In genomic region chr1:201933840-201934430, GRCh38 we compare ENCODE assay signal across 18 cellular contexts.
A peak's percentile ranks its signal among the peaks of the same experiment; 100 is the strongest.
DNase-seq lines count a peak whose midpoint lies in the region; ATAC-seq, FAIRE-seq and TF ChIP-seq lines count a peak whose summit lies in the region.
"Had no signal": no experiment of that assay in that cellular context is flagged by ENCODE, and none has a peak within 500 bp of the region (broad histone marks: within the 10 kb centered on the region; RNA-seq: fewer than 3 reads in every experiment).

No MANE protein-coding gene starts in this region.

- no peaks in the 10 kb centered on the region for H3K27me3 ChIP-seq in BLaER1 treated with 17β-estradiol and CSF1 and Interleukin-3, amounts not matched to agents 10 nM and 100 nM
- no peaks in the 10 kb centered on the region for H3K27me3 ChIP-seq in parathyroid adenoma (ENCODE audit: control insufficient read depth, insufficient read depth, low read length)
- H3K27me3 ChIP-seq: upper lobe of left lung had no signal

- H3K79me2 ChIP-seq in parathyroid adenoma, result no peaks in the 10 kb centered on the region

- H2AFZ ChIP-seq in parathyroid adenoma, result peak overlapping the region; percentile 34

- H3K36me3 ChIP-seq in BLaER1 treated with 17β-estradiol and CSF1 and Interleukin-3, amounts not matched to agents 10 nM and 100 nM, result no peaks in the 10 kb centered on the region
- no peaks in the 10 kb centered on the region for H3K36me3 ChIP-seq in parathyroid adenoma (ENCODE audit: control insufficient read depth, insufficient read depth, low read length)
- H3K36me3 ChIP-seq: upper lobe of left lung had no signal

- H3K4me2 ChIP-seq in BLaER1 treated with 17β-estradiol and CSF1 and Interleukin-3, amounts not matched to agents 10 nM and 100 nM, result peak overlapping the region in 8 of 11 experiments; percentile 19 to 53 (median 36); a peak in 13 of 22 replicates
- peak overlapping the region; percentile 8 for H3K4me2 ChIP-seq in parathyroid adenoma (ENCODE audit: low read length)

- peaks cover 6 to 20% (median 9%) of the 10 kb centered on the region in 10 experiments; a peak in 16 of 20 replicates for H3K4me1 ChIP-seq in BLaER1 treated with 17β-estradiol and CSF1 and Interleukin-3, amounts not matched to agents 10 nM and 100 nM
- peaks cover under 1% of the 10 kb centered on the region for H3K4me1 ChIP-seq in parathyroid adenoma

- H3K9ac ChIP-seq in BLaER1 treated with 17β-estradiol and CSF1 and Interleukin-3, amounts not matched to agents 10 nM and 100 nM, result no peak overlapping the region
- no peak overlapping the region for H3K9ac ChIP-seq in parathyroid adenoma

- no peaks in the 10 kb centered on the region for H4K20me1 ChIP-seq in BLaER1 treated with 17β-estradiol and CSF1 and Interleukin-3, amounts not matched to agents 10 nM and 100 nM

- no peak for TF ChIP-seq CTCF in LNCaP clone FGC (IDR thresholded peaks at IDR 0.05; ENCODE audit: control insufficient read depth, extremely low read depth, insufficient read depth)
- TF ChIP-seq CTCF in coronary artery (IDR thresholded peaks at IDR 0.05), result no peak
- no peak for TF ChIP-seq CTCF in parathyroid adenoma (IDR thresholded peaks at IDR 0.05)

- no peak overlapping the region for H3K27ac ChIP-seq in BLaER1 treated with 17β-estradiol and CSF1 and Interleukin-3, amounts not matched to agents 10 nM and 100 nM
- H3K27ac ChIP-seq in coronary artery, result peak overlapping the region; percentile 28 to 76
- H3K27ac ChIP-seq in parathyroid adenoma, result peak overlapping the region; percentile 44
- H3K27ac ChIP-seq: C4-2B had no signal

- no peak overlapping the region for H3K4me3 ChIP-seq in BLaER1 treated with 17β-estradiol and CSF1 and Interleukin-3, amounts not matched to agents 10 nM and 100 nM
- H3K4me3 ChIP-seq in LNCaP clone FGC (ENCODE audit: low read depth, low read length) (no peak overlapping the region), coronary artery (peak overlapping the region; percentile 53), parathyroid adenoma (ENCODE audit: low read depth, low read length) (no peak overlapping the region)
- H3K4me3 ChIP-seq: upper lobe of left lung had no signal

- no peak for ATAC-seq in HG03025 (IDR thresholded peaks at IDR 0.05; ENCODE audit: low FRiP score, unreplicated experiment)

- peak; percentile 1 for DNase-seq in LNCaP clone FGC (ENCODE audit: low read depth)
- no peak for DNase-seq in coronary artery (ENCODE audit: low spot score)
- no peak for DNase-seq in NCI-H510A treated with DMSO at 0.1 percent for 48 hours (lab: John Stamatoyannopoulos, UW)
- DNase-seq in urothelium cell line (ENCODE audit: low spot score), result no peak
- no peak for DNase-seq in RKO (ENCODE audit: low spot score)
- DNase-seq: activated CD4-positive, alpha-beta memory T cell treated with anti-CD3 and anti-CD28 coated beads for 36 hours; effector memory CD4-positive, alpha-beta T cell; islet precursor cell; NCI-H748 treated with DMSO at 0.1 percent for 48 hours; Right ventricle myocardium superior; stimulated activated CD4-positive, alpha-beta T cell treated with anti-CD3 and anti-CD28 coated beads, Interleukin-1b, Interleukin-23, amount 100 ng/mL, for 48 hours; stimulated activated CD8-positive, alpha-beta memory T cell treated with anti-CD3 and anti-CD28 coated beads, Interleukin-4, amount 100 ng/mL, for 48 hours; upper lobe of left lung had no signal

- no peak for FAIRE-seq in urothelium cell line (lab: Jason Lieb, UNC)
- FAIRE-seq: GM19239 had no signal

- H3K9me3 ChIP-seq in BLaER1 treated with 17β-estradiol and CSF1 and Interleukin-3, amounts not matched to agents 10 nM and 100 nM (replicated peaks in 1 of 11), result no peaks in the 10 kb centered on the region
- H3K9me3 ChIP-seq in parathyroid adenoma (ENCODE audit: control insufficient read depth, low read length), result no peaks in the 10 kb centered on the region
- H3K9me3 ChIP-seq: upper lobe of left lung had no signal

Comparison
In these comparisons a context has a peak if more than half of its experiments do, and no peak if none do; other contexts are left out.
1. H3K27ac ChIP-seq: peak in coronary artery (2 of 2) and parathyroid adenoma (single experiment); none in BLaER1 treated with 17β-estradiol and CSF1 and Interleukin-3, amounts not matched to agents 10 nM and 100 nM (0 of 11).